Comparison of ENCODE assay signal across 27 cellular contexts in the genomic region with DNA sequence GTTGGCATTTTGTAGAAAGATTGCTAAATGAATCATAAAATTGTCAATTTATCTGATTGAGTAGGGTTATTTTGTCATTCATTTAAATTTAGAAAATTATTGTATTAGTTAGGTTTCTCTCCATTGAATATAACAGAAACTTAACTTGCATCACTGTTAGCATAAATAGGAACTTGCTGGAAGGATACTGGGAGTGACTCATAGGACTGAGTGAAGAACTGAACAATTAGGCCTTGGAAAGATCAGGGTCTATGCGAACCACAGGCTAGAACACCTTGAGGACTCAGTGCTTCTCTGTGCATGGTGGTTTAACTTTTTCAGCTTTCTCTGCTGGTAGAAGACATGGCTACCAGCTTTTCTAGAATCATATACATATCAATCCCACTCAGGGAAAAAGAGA.
"Had no signal": no experiment of that assay in that cellular context is flagged by ENCODE, and none has a peak within 500 bp of the region (broad histone marks: within the 10 kb centered on the region; RNA-seq: fewer than 3 reads in every experiment).

No MANE protein-coding gene starts in this region.

- ATAC-seq: activated T-cell treated with anti-CD3 and anti-CD28 coated beads, Interleukin-2, amount 50 U/mL, for 4 hours; foreskin keratinocyte; left lung; naive thymus-derived CD8-positive, alpha-beta T cell had no signal

- DNase-seq: activated CD4-positive, alpha-beta T cell treated with anti-CD3 and anti-CD28 coated beads for 1 hour; activated CD4-positive, alpha-beta T cell treated with anti-CD3 and anti-CD28 coated beads, Interleukin-2, amount 50 U/mL, for 4 hours; activated CD8-positive, alpha-beta memory T cell treated with anti-CD3 and anti-CD28 coated beads, Interleukin-2, amount 50 U/mL, for 48 hours; activated naive CD4-positive, alpha-beta T cell; activated T-cell treated with anti-CD3 and anti-CD28 coated beads, Interleukin-2, amount 50 U/mL, for 4 hours; adrenal gland; brain microvascular endothelial cell; colonic mucosa; endodermal cell; foreskin keratinocyte; immature natural killer cell; kidney glomerular epithelial cell; left lung; naive thymus-derived CD8-positive, alpha-beta T cell; spleen; stimulated activated CD4-positive, alpha-beta T cell treated with anti-CD3 and anti-CD28 coated beads, Interleukin-4, amount 100 ng/mL, for 1 hour; stimulated activated naive CD4-positive, alpha-beta T cell treated with Interleukin-2 at 50 U/mL for 16 hours had no signal

- H3K9me3 Mint-ChIP-seq: activated T-cell treated with anti-CD3 and anti-CD28 coated beads, Interleukin-2, amount 50 U/mL, for 4 hours; central memory CD8-positive, alpha-beta T cell; endodermal cell; type B pancreatic cell had no signal

- H3K4me3 Mint-ChIP-seq: activated naive CD8-positive, alpha-beta T cell; activated T-cell treated with anti-CD3 and anti-CD28 coated beads, Interleukin-2, amount 50 U/mL, for 4 hours; central memory CD8-positive, alpha-beta T cell; endodermal cell; immature natural killer cell; naive thymus-derived CD8-positive, alpha-beta T cell; type B pancreatic cell had no signal

- H3K4me1 Mint-ChIP-seq: endodermal cell had no signal

- H3K4me3 ChIP-seq: adrenal gland, ascending aorta, colonic mucosa, hepatocyte, left lung, lung, spleen, thoracic aorta, vagina had no signal

- H3K27me3 Mint-ChIP-seq: central memory CD8-positive, alpha-beta T cell had no signal

- H3K27ac Mint-ChIP-seq: activated naive CD8-positive, alpha-beta T cell; activated T-helper 2 cell treated with anti-CD3 and anti-CD28 coated beads, Interferon-gamma antibody, Interleukin-2, Interleukin-4, amounts not matched to agents 10 μg/mL and 5 μg/mL and 100 μg/mL, durations not matched to agents 14 hours and 24 hours and 36 hours; endodermal cell; immature natural killer cell; naive thymus-derived CD8-positive, alpha-beta T cell; progenitor cell of endocrine pancreas; type B pancreatic cell had no signal

- H3K36me3 Mint-ChIP-seq: type B pancreatic cell had no signal
